In the genomic region with DNA sequence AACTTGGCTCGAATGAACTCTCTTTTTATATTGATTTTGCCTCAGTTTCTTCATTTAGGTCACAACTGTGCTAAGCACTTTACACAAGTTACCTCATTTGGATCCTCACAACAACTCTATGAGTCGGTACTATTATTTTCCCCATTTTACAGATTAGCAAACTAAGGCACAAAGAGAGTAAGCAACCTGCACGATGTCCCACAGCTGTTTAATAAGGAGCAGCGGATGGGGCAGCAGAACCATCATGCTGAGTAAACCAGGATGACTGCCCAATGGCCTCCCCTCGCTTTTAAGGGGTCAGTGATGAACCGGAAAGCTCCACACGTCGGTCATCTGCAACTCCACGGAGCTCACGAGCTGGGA, we compare ENCODE assay signal across 1 cellular context.
TF ChIP-seq lines count a peak whose summit lies in the region.

No MANE protein-coding gene starts in this region.

TF ChIP-seq in H1, 55 proteins besides CTCF, POLR2A, EP300 and RAD21 (continued from another document):
- TF ChIP-seq GABPA (IDR thresholded peaks at IDR 0.05; ENCODE audit: borderline replicate concordance, insufficient read depth, low read length) (no peak), BCL11A (IDR thresholded peaks at IDR 0.05; ENCODE audit: low read depth in 2 of 2, low read length in 2 of 2) (no peak), CREB1 (IDR thresholded peaks at IDR 0.05) (no peak)
